Comparison of ENCODE assay signal across 1 cellular context in the genomic region with DNA sequence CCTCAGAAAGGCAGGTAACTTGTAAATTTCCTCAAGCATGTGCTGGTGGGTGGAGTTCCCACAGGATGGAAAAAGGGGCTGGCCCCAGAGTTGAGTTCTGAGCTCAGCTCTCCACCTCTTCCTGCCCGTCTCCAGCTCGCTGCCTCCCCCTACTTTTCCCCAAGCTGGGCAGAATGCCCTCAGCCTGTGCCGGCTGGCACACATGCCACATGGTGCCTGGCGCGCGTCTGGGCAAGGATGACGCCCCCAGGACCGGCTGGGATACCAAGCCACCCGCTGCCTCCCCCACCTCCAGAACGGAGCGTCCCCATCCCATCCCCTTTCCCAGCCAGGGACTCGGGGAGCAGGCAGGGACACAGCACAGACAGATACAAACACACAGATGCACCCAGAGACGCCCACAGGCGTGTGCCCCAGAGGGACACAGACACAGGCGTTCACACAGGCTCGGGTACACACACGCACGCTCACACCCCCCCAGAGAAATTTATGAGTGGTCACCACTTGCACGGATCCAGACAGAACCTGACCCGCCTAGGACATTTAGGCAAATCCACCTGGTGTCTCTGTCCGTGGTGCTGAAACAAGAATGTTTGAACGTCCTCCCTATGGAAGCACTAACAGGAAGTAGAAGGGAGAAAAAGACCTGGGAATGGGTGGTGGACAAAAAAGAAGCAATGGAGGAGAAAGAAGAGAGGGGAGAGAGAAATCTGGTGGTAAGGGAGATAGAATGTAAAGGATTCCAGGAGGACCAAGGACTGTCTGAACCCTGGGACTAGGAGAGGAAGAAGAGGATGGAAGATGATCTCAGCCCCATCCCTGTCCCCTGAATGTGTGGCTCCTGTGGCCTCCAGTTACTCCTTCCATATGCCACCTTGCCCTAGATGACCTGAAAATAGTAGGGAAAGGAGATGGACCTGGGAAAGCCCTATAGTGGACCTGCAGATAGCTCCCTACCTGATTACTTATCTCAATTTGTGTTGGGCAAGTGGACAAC.
TF ChIP-seq lines count a peak whose summit lies in the region.

No MANE protein-coding gene starts in this region.

TF ChIP-seq in HepG2, 621 proteins besides CTCF, POLR2A, EP300 and RAD21 (continued from another document and continues in another):
- TF ChIP-seq, protein P1, sequence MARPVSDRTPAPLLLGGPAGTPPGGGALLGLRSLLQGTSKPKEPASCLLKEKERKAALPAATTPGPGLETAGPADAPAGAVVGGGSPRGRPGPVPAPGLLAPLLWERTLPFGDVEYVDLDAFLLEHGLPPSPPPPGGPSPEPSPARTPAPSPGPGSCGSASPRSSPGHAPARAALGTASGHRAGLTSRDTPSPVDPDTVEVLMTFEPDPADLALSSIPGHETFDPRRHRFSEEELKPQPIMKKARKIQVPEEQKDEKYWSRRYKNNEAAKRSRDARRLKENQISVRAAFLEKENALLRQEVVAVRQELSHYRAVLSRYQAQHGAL (CRISPR knock-in tag; IDR thresholded peaks at IDR 0.05; ENCODE audit: not compliant biosample characterization), result peak; percentile 55
- TF ChIP-seq AGO2 (optimal IDR thresholded peaks at IDR 0.05; ENCODE audit: low read depth, low read length) (no peak), CEBPG (CRISPR knock-in tag; IDR thresholded peaks at IDR 0.05) (no peak), ZMYM2 (CRISPR knock-in tag; IDR thresholded peaks at IDR 0.05) (no peak), NFYC (CRISPR knock-in tag; IDR thresholded peaks at IDR 0.05) (peak; percentile 15; the same call in 1 of the 2 replicates), ZNF33B (CRISPR knock-in tag; IDR thresholded peaks at IDR 0.05) (0 out of 2 replicates have a peak, but pooled peaks have one; percentile 62), ZFP41 (CRISPR knock-in tag; IDR thresholded peaks at IDR 0.05; ENCODE audit: borderline replicate concordance) (no peak), ZNF10 (CRISPR knock-in tag; IDR thresholded peaks at IDR 0.05; ENCODE audit: borderline replicate concordance, low read depth) (no peak), HOXA9 (CRISPR knock-in tag; IDR thresholded peaks at IDR 0.05; ENCODE audit: borderline replicate concordance) (peak; percentile 77; the same call in 1 of the 2 replicates), MED1 (CRISPR knock-in tag; IDR thresholded peaks at IDR 0.05) (peak; percentile 40; the same call in 1 of the 2 replicates), MXD4 (CRISPR knock-in tag; IDR thresholded peaks at IDR 0.05) (peak; percentile 63; the same call in 1 of the 2 replicates), DRAP1 (CRISPR knock-in tag; IDR thresholded peaks at IDR 0.05) (peak; percentile 42; the same call in 1 of the 2 replicates), ZBTB26 (CRISPR knock-in tag; IDR thresholded peaks at IDR 0.05; ENCODE audit: borderline replicate concordance) (peak; percentile 75), FOSL2 (CRISPR knock-in tag; IDR thresholded peaks at IDR 0.05) (peak; percentile 39; the same call in 1 of the 2 replicates), GATAD1 (CRISPR knock-in tag; IDR thresholded peaks at IDR 0.05) (peak; percentile 65), ZNF7 (CRISPR knock-in tag; IDR thresholded peaks at IDR 0.05) (0 out of 2 replicates have a peak, but pooled peaks have one; percentile 20), ZNF780A (CRISPR knock-in tag; IDR thresholded peaks at IDR 0.05) (peak; percentile 80; the same call in 1 of the 2 replicates), JUND (CRISPR knock-in tag; IDR thresholded peaks at IDR 0.05) (0 out of 2 replicates have a peak, but pooled peaks have one; percentile 22), REST (IDR thresholded peaks at IDR 0.05; ENCODE audit: borderline replicate concordance in 1 of 2, low read depth in 1 of 2, low read length in 2 of 2) (peak; percentile 80 to 96), ZNF878 (CRISPR knock-in tag; IDR thresholded peaks at IDR 0.05) (peak; percentile 41; the same call in 1 of the 2 replicates), TGIF2 (CRISPR knock-in tag; IDR thresholded peaks at IDR 0.05) (peak; percentile 74; the same call in 1 of the 2 replicates), ZNF777 (CRISPR knock-in tag; IDR thresholded peaks at IDR 0.05) (0 out of 2 replicates have a peak, but pooled peaks have one; percentile 30), ZC3H13 (CRISPR knock-in tag; IDR thresholded peaks at IDR 0.05) (peak; percentile 27; the same call in 1 of the 2 replicates), ZBTB21 (CRISPR knock-in tag; IDR thresholded peaks at IDR 0.05) (no peak), ZSCAN25 (CRISPR knock-in tag; IDR thresholded peaks at IDR 0.05) (0 out of 2 replicates have a peak, but pooled peaks have one; percentile 24), ZFY (CRISPR knock-in tag; IDR thresholded peaks at IDR 0.05) (0 out of 2 replicates have a peak, but pooled peaks have one; percentile 26), ZMYM4 (CRISPR knock-in tag; IDR thresholded peaks at IDR 0.05) (no peak), HMG20B (CRISPR knock-in tag; conservative IDR thresholded peaks at IDR 0.05) (0 out of 2 replicates have a peak, but pooled peaks have one; percentile 39), ZNF446 (CRISPR knock-in tag; IDR thresholded peaks at IDR 0.05) (no peak; the same call in 1 of the 2 replicates)
- TF ChIP-seq, protein P2, sequence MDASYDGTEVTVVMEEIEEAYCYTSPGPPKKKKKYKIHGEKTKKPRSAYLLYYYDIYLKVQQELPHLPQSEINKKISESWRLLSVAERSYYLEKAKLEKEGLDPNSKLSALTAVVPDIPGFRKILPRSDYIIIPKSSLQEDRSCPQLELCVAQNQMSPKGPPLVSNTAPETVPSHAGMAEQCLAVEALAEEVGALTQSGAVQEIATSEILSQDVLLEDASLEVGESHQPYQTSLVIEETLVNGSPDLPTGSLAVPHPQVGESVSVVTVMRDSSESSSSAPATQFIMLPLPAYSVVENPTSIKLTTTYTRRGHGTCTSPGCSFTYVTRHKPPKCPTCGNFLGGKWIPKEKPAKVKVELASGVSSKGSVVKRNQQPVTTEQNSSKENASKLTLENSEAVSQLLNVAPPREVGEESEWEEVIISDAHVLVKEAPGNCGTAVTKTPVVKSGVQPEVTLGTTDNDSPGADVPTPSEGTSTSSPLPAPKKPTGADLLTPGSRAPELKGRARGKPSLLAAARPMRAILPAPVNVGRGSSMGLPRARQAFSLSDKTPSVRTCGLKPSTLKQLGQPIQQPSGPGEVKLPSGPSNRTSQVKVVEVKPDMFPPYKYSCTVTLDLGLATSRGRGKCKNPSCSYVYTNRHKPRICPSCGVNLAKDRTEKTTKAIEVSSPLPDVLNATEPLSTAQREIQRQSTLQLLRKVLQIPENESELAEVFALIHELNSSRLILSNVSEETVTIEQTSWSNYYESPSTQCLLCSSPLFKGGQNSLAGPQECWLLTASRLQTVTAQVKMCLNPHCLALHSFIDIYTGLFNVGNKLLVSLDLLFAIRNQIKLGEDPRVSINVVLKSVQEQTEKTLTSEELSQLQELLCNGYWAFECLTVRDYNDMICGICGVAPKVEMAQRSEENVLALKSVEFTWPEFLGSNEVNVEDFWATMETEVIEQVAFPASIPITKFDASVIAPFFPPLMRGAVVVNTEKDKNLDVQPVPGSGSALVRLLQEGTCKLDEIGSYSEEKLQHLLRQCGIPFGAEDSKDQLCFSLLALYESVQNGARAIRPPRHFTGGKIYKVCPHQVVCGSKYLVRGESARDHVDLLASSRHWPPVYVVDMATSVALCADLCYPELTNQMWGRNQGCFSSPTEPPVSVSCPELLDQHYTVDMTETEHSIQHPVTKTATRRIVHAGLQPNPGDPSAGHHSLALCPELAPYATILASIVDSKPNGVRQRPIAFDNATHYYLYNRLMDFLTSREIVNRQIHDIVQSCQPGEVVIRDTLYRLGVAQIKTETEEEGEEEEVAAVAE (CRISPR knock-in tag; IDR thresholded peaks at IDR 0.05; ENCODE audit: borderline replicate concordance), result peak; percentile 68; the same call in 1 of the 2 replicates
- TF ChIP-seq, protein P3, sequence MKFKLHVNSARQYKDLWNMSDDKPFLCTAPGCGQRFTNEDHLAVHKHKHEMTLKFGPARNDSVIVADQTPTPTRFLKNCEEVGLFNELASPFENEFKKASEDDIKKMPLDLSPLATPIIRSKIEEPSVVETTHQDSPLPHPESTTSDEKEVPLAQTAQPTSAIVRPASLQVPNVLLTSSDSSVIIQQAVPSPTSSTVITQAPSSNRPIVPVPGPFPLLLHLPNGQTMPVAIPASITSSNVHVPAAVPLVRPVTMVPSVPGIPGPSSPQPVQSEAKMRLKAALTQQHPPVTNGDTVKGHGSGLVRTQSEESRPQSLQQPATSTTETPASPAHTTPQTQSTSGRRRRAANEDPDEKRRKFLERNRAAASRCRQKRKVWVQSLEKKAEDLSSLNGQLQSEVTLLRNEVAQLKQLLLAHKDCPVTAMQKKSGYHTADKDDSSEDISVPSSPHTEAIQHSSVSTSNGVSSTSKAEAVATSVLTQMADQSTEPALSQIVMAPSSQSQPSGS (CRISPR knock-in tag; IDR thresholded peaks at IDR 0.05), result 0 out of 2 replicates have a peak, but pooled peaks have one; percentile 26
- TF ChIP-seq, protein P4, sequence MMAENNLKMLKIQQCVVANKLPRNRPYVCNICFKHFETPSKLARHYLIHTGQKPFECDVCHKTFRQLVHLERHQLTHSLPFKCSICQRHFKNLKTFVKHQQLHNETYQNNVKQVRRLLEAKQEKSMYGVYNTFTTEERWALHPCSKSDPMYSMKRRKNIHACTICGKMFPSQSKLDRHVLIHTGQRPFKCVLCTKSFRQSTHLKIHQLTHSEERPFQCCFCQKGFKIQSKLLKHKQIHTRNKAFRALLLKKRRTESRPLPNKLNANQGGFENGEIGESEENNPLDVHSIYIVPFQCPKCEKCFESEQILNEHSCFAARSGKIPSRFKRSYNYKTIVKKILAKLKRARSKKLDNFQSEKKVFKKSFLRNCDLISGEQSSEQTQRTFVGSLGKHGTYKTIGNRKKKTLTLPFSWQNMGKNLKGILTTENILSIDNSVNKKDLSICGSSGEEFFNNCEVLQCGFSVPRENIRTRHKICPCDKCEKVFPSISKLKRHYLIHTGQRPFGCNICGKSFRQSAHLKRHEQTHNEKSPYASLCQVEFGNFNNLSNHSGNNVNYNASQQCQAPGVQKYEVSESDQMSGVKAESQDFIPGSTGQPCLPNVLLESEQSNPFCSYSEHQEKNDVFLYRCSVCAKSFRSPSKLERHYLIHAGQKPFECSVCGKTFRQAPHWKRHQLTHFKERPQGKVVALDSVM (CRISPR knock-in tag; IDR thresholded peaks at IDR 0.05), result no peak
- TF ChIP-seq, protein P5, sequence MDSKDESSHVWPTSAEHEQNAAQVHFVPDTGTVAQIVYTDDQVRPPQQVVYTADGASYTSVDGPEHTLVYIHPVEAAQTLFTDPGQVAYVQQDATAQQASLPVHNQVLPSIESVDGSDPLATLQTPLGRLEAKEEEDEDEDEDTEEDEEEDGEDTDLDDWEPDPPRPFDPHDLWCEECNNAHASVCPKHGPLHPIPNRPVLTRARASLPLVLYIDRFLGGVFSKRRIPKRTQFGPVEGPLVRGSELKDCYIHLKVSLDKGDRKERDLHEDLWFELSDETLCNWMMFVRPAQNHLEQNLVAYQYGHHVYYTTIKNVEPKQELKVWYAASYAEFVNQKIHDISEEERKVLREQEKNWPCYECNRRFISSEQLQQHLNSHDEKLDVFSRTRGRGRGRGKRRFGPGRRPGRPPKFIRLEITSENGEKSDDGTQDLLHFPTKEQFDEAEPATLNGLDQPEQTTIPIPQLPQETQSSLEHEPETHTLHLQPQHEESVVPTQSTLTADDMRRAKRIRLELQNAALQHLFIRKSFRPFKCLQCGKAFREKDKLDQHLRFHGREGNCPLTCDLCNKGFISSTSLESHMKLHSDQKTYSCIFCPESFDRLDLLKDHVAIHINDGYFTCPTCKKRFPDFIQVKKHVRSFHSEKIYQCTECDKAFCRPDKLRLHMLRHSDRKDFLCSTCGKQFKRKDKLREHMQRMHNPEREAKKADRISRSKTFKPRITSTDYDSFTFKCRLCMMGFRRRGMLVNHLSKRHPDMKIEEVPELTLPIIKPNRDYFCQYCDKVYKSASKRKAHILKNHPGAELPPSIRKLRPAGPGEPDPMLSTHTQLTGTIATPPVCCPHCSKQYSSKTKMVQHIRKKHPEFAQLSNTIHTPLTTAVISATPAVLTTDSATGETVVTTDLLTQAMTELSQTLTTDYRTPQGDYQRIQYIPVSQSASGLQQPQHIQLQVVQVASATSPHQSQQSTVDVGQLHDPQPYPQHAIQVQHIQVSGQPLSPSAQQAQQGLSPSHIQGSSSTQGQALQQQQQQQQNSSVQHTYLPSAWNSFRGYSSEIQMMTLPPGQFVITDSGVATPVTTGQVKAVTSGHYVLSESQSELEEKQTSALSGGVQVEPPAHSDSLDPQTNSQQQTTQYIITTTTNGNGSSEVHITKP (CRISPR knock-in tag; IDR thresholded peaks at IDR 0.05; ENCODE audit: low read depth), result 0 out of 2 replicates have a peak, but pooled peaks have one; percentile 46
- TF ChIP-seq, protein P6, sequence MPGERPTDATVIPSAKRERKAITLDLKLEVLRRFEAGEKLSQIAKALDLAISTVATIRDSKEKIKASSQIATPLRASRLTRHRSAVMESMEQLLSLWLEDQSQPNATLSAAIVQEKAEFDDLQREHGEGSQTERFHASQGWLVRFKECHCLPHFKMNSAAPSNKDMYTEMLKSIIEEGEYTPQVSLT (CRISPR knock-in tag; IDR thresholded peaks at IDR 0.05; ENCODE audit: borderline replicate concordance, low read depth), result no peak
